ENCODE assay signal across 18 cellular contexts in the genomic region with DNA sequence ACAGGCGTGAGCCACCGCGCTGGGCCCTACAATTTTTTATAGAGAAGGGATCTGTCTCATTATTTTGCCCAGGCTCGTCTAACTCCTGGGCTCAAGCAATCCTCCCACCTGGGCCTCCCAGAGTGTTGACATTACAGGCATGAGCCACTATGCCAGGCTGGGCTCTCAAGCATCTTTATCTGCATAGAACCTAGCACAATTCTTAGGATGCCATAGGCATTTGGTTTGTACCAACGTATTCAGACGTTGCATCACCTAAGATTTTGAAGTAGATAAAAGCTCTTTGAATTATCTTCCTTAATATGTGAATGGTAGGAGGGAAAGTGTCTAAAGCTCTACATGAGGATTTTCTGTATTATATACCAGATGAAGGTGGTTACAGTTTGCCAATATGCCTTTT. TPM values are rescaled to one million over a fixed set of nuclear protein-coding genes. Genes with fewer than 3 reads are reported as not detected.
A peak's percentile ranks its signal among the peaks of the same experiment; 100 is the strongest.
DNase-seq lines count a peak whose midpoint lies in the region; ATAC-seq and TF ChIP-seq lines count a peak whose summit lies in the region.
"Had no signal": no experiment of that assay in that cellular context is flagged by ENCODE, and none has a peak within 500 bp of the region (broad histone marks: within the 10 kb centered on the region; RNA-seq: fewer than 3 reads in every experiment).

No MANE protein-coding gene starts in this region.

- H3K4me3 Mint-ChIP-seq in Caco-2 (ENCODE audit: unreplicated experiment) (no peak overlapping the region), mesothelial cell of epicardium (no peak overlapping the region)
- no peak overlapping the region for H3K4me3 Mint-ChIP-seq in central memory CD8-positive, alpha-beta T cell
- H3K4me3 Mint-ChIP-seq: CD4-positive, alpha-beta T cell had no signal

- ATAC-seq in central memory CD8-positive, alpha-beta T cell (replicated peaks; ENCODE audit: extremely low read depth, poor library complexity, severe bottlenecking) = no peak
- ATAC-seq: A549, GM12878 had no signal

- H3K4me3 ChIP-seq in Caco-2 (ENCODE audit: low read depth, low read length) (no peak overlapping the region), esophagus muscularis mucosa (no peak overlapping the region), neuronal stem cell (ENCODE audit: low read length in 2 of 2) (no peak overlapping the region)
- H3K4me3 ChIP-seq: A549, GM12878 had no signal

- no peak overlapping the region for H2BK12ac ChIP-seq in neuronal stem cell (ENCODE audit: low read length)

- CTCF ChIA-PET in Caco-2 (lab: Charles Lee) = no interaction called here

- peak overlapping the region; percentile 98 for H3K27ac Mint-ChIP-seq in Caco-2 (ENCODE audit: unreplicated experiment)
- peak overlapping the region; percentile 46 for H3K27ac Mint-ChIP-seq in central memory CD8-positive, alpha-beta T cell (ENCODE audit: low read depth)
- peak overlapping the region; percentile 50 for H3K27ac Mint-ChIP-seq in mesothelial cell of epicardium
- H3K27ac Mint-ChIP-seq: CD4-positive, alpha-beta T cell had no signal

- H3K4me1 ChIP-seq in Caco-2 = peaks cover 8% of the 10 kb centered on the region
- H3K4me1 ChIP-seq in esophagus muscularis mucosa = peaks cover 5 to 17% (median 16%) of the 10 kb centered on the region in 4 donors
- H3K4me1 ChIP-seq in neuronal stem cell (ENCODE audit: control insufficient read depth in 2 of 2, insufficient read depth in 1 of 2, low read depth in 1 of 2, low read length in 2 of 2) = no peaks in the 10 kb centered on the region

- H3K23ac ChIP-seq in neuronal stem cell (ENCODE audit: low read depth, low read length, poor library complexity) = no peak overlapping the region

- H3K4me2 ChIP-seq in neuronal stem cell (ENCODE audit: insufficient read depth, low read length, poor library complexity, severe bottlenecking) = no peak overlapping the region
- H3K4me2 ChIP-seq: A549 had no signal

- no peaks in the 10 kb centered on the region for H3K27me3 Mint-ChIP-seq in Caco-2 (ENCODE audit: insufficient read depth, unreplicated experiment)
- H3K27me3 Mint-ChIP-seq in central memory CD8-positive, alpha-beta T cell = no peaks in the 10 kb centered on the region
- no peaks in the 10 kb centered on the region for H3K27me3 Mint-ChIP-seq in mesothelial cell of epicardium (ENCODE audit: low read depth)
- H3K27me3 Mint-ChIP-seq: CD4-positive, alpha-beta T cell had no signal

- 81% methylated on average over 6 of the region's 6 CpGs for WGBS in esophagus muscularis mucosa
- no CpG with 5 or more reads among the region's 6 CpGs for WGBS in neuronal stem cell (ENCODE audit: extremely low coverage in 2 of 2, insufficient read length in 2 of 2, insufficient replicate concordance in 1 of 2), 2 donors

- H3K9ac ChIP-seq in neuronal stem cell (ENCODE audit: low read depth, low read length, poor library complexity) = no peak overlapping the region

- TF ChIP-seq POLR2A in esophagus muscularis mucosa (IDR thresholded peaks at IDR 0.05; ENCODE audit: low read depth) = no peak

- H3K18ac ChIP-seq in neuronal stem cell (ENCODE audit: low read length) = no peak overlapping the region

- no peak overlapping the region for H2BK15ac ChIP-seq in neuronal stem cell (ENCODE audit: low read length)

- H3K4me1 Mint-ChIP-seq in Caco-2 (ENCODE audit: low read depth, unreplicated experiment) (peaks cover 17% of the 10 kb centered on the region), mesothelial cell of epicardium (peaks cover 16% of the 10 kb centered on the region)
- no peaks in the 10 kb centered on the region for H3K4me1 Mint-ChIP-seq in central memory CD8-positive, alpha-beta T cell

- intact Hi-C loops in Caco-2 (cut with micrococcal nuclease; ENCODE audit: unreplicated experiment) = loop anchor here (5.0 kb wide), 1 partner anchor 75 kb away; no protein-coding TSS in a partner anchor
- intact Hi-C loops in esophagus muscularis mucosa (cut with DNase I) = no loop called here

- no peak overlapping the region for H4K8ac ChIP-seq in neuronal stem cell (ENCODE audit: low read depth, low read length)

- H3K36me3 Mint-ChIP-seq in Caco-2 (ENCODE audit: insufficient read depth, unreplicated experiment) (peaks cover 23% of the 10 kb centered on the region), mesothelial cell of epicardium (no peaks in the 10 kb centered on the region)
- H3K36me3 Mint-ChIP-seq in central memory CD8-positive, alpha-beta T cell (ENCODE audit: insufficient read depth) = peaks cover 5% of the 10 kb centered on the region

- POLR2A ChIA-PET in Caco-2 (lab: Charles Lee) = interaction anchor here (0.6 kb wide), 1 partner anchor 17 kb away, joined by 3 read pairs; no protein-coding TSS in a partner anchor

- no peak overlapping the region for H2AFZ ChIP-seq in neuronal stem cell (ENCODE audit: low read length)

- no peaks in the 10 kb centered on the region for H3K27me3 ChIP-seq in Caco-2 (replicated peaks; ENCODE audit: control insufficient read depth, insufficient read depth, low read length)
- H3K27me3 ChIP-seq in esophagus muscularis mucosa = no peaks in the 10 kb centered on the region
- no peaks in the 10 kb centered on the region for H3K27me3 ChIP-seq in neuronal stem cell (ENCODE audit: control insufficient read depth in 3 of 3, insufficient read depth in 3 of 3, low read depth in 1 of 3, low read length in 3 of 3)

- no peak overlapping the region for H2AK5ac ChIP-seq in neuronal stem cell (ENCODE audit: low read depth, low read length)

- H3K27ac ChIP-seq in substantia nigra (ENCODE audit: low read depth, low read length, poor library complexity, severe bottlenecking) (no peak overlapping the region), esophagus muscularis mucosa (replicated peaks in 1 of 4) (no peak overlapping the region), neuronal stem cell (replicated peaks; ENCODE audit: low read length) (no peak overlapping the region)
- H3K27ac ChIP-seq: 22Rv1, A549, C4-2B, HL-60 had no signal

- no peak overlapping the region for H3K4ac ChIP-seq in neuronal stem cell (ENCODE audit: low read length)

- H3K9me3 ChIP-seq in Caco-2 (no peaks in the 10 kb centered on the region), esophagus muscularis mucosa (no peaks in the 10 kb centered on the region), neuronal stem cell (replicated peaks in 1 of 2; ENCODE audit: control insufficient read depth in 2 of 2, insufficient read depth in 1 of 2, low read depth in 1 of 2, low read length in 2 of 2) (no peaks in the 10 kb centered on the region)
- H3K9me3 ChIP-seq: A549 had no signal

- no peak overlapping the region for H3K14ac ChIP-seq in neuronal stem cell (ENCODE audit: low read length)

- no peak for DNase-seq in Caco-2
- peak; percentile 62 for DNase-seq in NCI-H226
- no peak for DNase-seq in central memory CD8-positive, alpha-beta T cell (ENCODE audit: low spot score in 2 of 2)
- DNase-seq in mesothelial cell of epicardium (ENCODE audit: low spot score in 2 of 2, unreplicated experiment in 2 of 2) = no peak
- DNase-seq in substantia nigra (lab: John Stamatoyannopoulos, UW) = no peak
- DNase-seq in esophagus muscularis mucosa (ENCODE audit: extremely low spot score) = no peak
- no peak for DNase-seq in inferior parietal cortex (ENCODE audit: extremely low spot score)
- DNase-seq in neuronal stem cell (ENCODE audit: low spot score) = no peak
- DNase-seq: AML-193; CD4-positive, alpha-beta T cell; DMS153; DMS79; HCEC 1CT had no signal

- TF ChIP-seq EP300 in esophagus muscularis mucosa (IDR thresholded peaks at IDR 0.05) = no peak

- no peak overlapping the region for H4K91ac ChIP-seq in neuronal stem cell (ENCODE audit: low read depth, low read length, poor library complexity)

- TF ChIP-seq CTCF in Caco-2 (IDR thresholded peaks at IDR 0.05; ENCODE audit: insufficient read depth in 1 of 2, low read depth in 1 of 2, low read length in 1 of 2, severe bottlenecking in 1 of 2, unreplicated experiment in 1 of 2) (no peak), mesothelial cell of epicardium (IDR thresholded peaks at IDR 0.05; ENCODE audit: unreplicated experiment) (no peak), esophagus muscularis mucosa (IDR thresholded peaks at IDR 0.05) (no peak)

- no peak overlapping the region for H2BK5ac ChIP-seq in neuronal stem cell (ENCODE audit: low read length)

- no TSS peak for BruUV-seq in Caco-2 (replicated peaks; lab: Mats Ljungman, UMichigan)

- H3K36me3 ChIP-seq in Caco-2 (ENCODE audit: control insufficient read depth, insufficient read depth, low read length) (no peaks in the 10 kb centered on the region), esophagus muscularis mucosa (no peaks in the 10 kb centered on the region), neuronal stem cell (replicated peaks in 1 of 2; ENCODE audit: control insufficient read depth in 2 of 2, insufficient read depth in 2 of 2, low read length in 2 of 2) (peaks cover 0 to 23% of the 10 kb centered on the region in 2 donors)

- peaks cover 8% of the 10 kb centered on the region for H3K79me1 ChIP-seq in neuronal stem cell (ENCODE audit: low read depth, low read length)

- H2BK120ac ChIP-seq in neuronal stem cell (ENCODE audit: low read depth, low read length) = no peak overlapping the region

- H3K9me3 Mint-ChIP-seq in Caco-2 (ENCODE audit: unreplicated experiment) (no peaks in the 10 kb centered on the region), mesothelial cell of epicardium (no peaks in the 10 kb centered on the region)
- no peaks in the 10 kb centered on the region for H3K9me3 Mint-ChIP-seq in central memory CD8-positive, alpha-beta T cell
- H3K9me3 Mint-ChIP-seq: CD4-positive, alpha-beta T cell had no signal

RNA-seq across cellular contexts. Expression of a gene that starts 30.5 kb away (rescaled TPM):
- total RNA-seq in Caco-2 (2022) (162 and 179 TPM in 2 replicates), mesothelial cell of epicardium (92.4 to 93.5 TPM (median 93.2 TPM) in 3 replicates), esophagus muscularis mucosa (10 to 100 TPM; 79.5 to 97.4 (median 87.1) TPM)
- polyA plus RNA-seq in neuronal stem cell (2013, experiment 1 of 2) = 249 TPM
- polyA plus RNA-seq in neuronal stem cell (2013, experiment 2 of 2) = 249 TPM

RNA-seq across cellular contexts. Expression of a gene that starts 40.7 kb away (rescaled TPM):
- total RNA-seq in Caco-2 (2022) (50.2 and 55.1 TPM in 2 replicates), mesothelial cell of epicardium (19.6 to 21.6 TPM (median 20.0 TPM) in 3 replicates), esophagus muscularis mucosa (100 to 1,000 TPM; 138 to 202 (median 144) TPM)
- 5.0 TPM for polyA plus RNA-seq in neuronal stem cell (2013, experiment 1 of 2)
- polyA plus RNA-seq in neuronal stem cell (2013, experiment 2 of 2) = 5.3 TPM

RNA-seq across cellular contexts. Expression of a gene that starts 56.7 kb away (rescaled TPM):
- 30.8 and 31.0 TPM in 2 replicates for total RNA-seq in Caco-2 (2022)
- 56.8 to 62.1 TPM (median 58.5 TPM) in 3 replicates for total RNA-seq in mesothelial cell of epicardium
- total RNA-seq in esophagus muscularis mucosa = 10 to 100 TPM; 15.8 to 41.9 (median 26.6) TPM
- polyA plus RNA-seq in neuronal stem cell (2013, experiment 1 of 2) = 30.6 TPM
- 29.7 TPM for polyA plus RNA-seq in neuronal stem cell (2013, experiment 2 of 2)

Comparison
In these comparisons a context has a peak if more than half of its experiments do, and no peak if none do; other contexts are left out.
1. H3K27ac Mint-ChIP-seq: peak in every context shown above with its lines; median percentile 98 in Caco-2; 50 in mesothelial cell of epicardium; 46 in central memory CD8-positive, alpha-beta T cell.